In genomic region chr12:121590476-121591143, GRCh38 we compare ENCODE assay signal across 8 cellular contexts. TPM values are rescaled to one million over a fixed set of nuclear protein-coding genes. Genes with fewer than 3 reads are reported as not detected.
A peak's percentile ranks its signal among the peaks of the same experiment; 100 is the strongest.
DNase-seq lines count a peak whose midpoint lies in the region; ATAC-seq, FAIRE-seq and TF ChIP-seq lines count a peak whose summit lies in the region.

No MANE protein-coding gene starts in this region.

- H3K4me1 ChIP-seq in mucosa of descending colon (ENCODE audit: low read depth) (no peaks in the 10 kb centered on the region), subcutaneous abdominal adipose tissue (ENCODE audit: control insufficient read depth in 5 of 5, insufficient read depth in 5 of 5, low read length in 5 of 5) (peaks cover 3 to 13% (median 10%) of the 10 kb centered on the region in 5 donors), BE2C (peaks cover 4% of the 10 kb centered on the region; the same call in 1 of the 2 replicates)

- H3K9me3 Mint-ChIP-seq in activated B cell treated with CpG ODN at 0.5 μM for 24 hours, result no peaks in the 10 kb centered on the region
- no peaks in the 10 kb centered on the region for H3K9me3 Mint-ChIP-seq in central memory CD8-positive, alpha-beta T cell

- H3K27ac ChIP-seq in subcutaneous abdominal adipose tissue (ENCODE audit: low read depth, low read length), result peak overlapping the region; percentile 14

- H3K9ac ChIP-seq in subcutaneous abdominal adipose tissue (ENCODE audit: low read length in 5 of 5), result peak overlapping the region in 4 of 5 donors; percentile 53 to 79 (median 75)

- peaks cover 40% of the 10 kb centered on the region for H3K4me1 Mint-ChIP-seq in activated B cell treated with CpG ODN at 0.5 μM for 24 hours
- H3K4me1 Mint-ChIP-seq in central memory CD8-positive, alpha-beta T cell, result peaks cover 41% of the 10 kb centered on the region

- TF ChIP-seq POLR2A in GM12892 (IDR thresholded peaks at IDR 0.05; ENCODE audit: low read depth, low read length), result peak; percentile 56; the same call in 1 of the 2 replicates

- TF ChIP-seq CTCF in activated B cell treated with CpG ODN at 0.5 μM for 24 hours (IDR thresholded peaks at IDR 0.05), result no peak
- TF ChIP-seq CTCF in mucosa of descending colon (IDR thresholded peaks at IDR 0.05), result no peak
- no peak for TF ChIP-seq CTCF in BE2C (IDR thresholded peaks at IDR 0.05; ENCODE audit: low read depth, low read length)

- intact Hi-C loops in activated B cell treated with CpG ODN at 0.5 μM for 24 hours (cut with micrococcal nuclease) (loop anchor here (1.0 kb wide), 7 partner anchors 10 to 97 kb away; partner anchors contain the start of gene ORAI1), mucosa of descending colon (cut with DNase I, micrococcal nuclease) (no loop called here)

- CTCF ChIA-PET in activated B cell treated with CpG ODN at 0.5 μM for 24 hours (lab: Charles Lee), result interaction anchor here (0.9 to 4.2 kb wide), 4 partner anchors 11 to 38 kb away, joined by 3 to 18 read pairs (median 4); no protein-coding TSS in a partner anchor

- FAIRE-seq in GM12892 (lab: Jason Lieb, UNC), result peak; percentile 69

- H3K4me3 ChIP-seq in mucosa of descending colon (no peak overlapping the region), subcutaneous abdominal adipose tissue (ENCODE audit: low read depth in 1 of 5, low read length in 5 of 5) (peak overlapping the region; percentile 45 to 69 (median 55)), BE2C (ENCODE audit: low read depth, low read length) (no peak overlapping the region)

- DNase-seq in GM12892 (ENCODE audit: insufficient read length) (peak; percentile 58), activated B cell treated with CpG ODN at 0.5 μM for 24 hours (peak; percentile 33), mucosa of descending colon (no peak), cerebellum (ENCODE audit: low spot score) (no peak), BE2C (no peak)
- peak; percentile 58 to 70 for DNase-seq in central memory CD8-positive, alpha-beta T cell (ENCODE audit: low spot score in 2 of 2)

- H3K27ac Mint-ChIP-seq in activated B cell treated with CpG ODN at 0.5 μM for 24 hours, result peak overlapping the region; percentile 98
- peak overlapping the region; percentile 99 for H3K27ac Mint-ChIP-seq in central memory CD8-positive, alpha-beta T cell (ENCODE audit: low read depth)

- H3K36me3 ChIP-seq in mucosa of descending colon (ENCODE audit: low read depth) (no peaks in the 10 kb centered on the region), subcutaneous abdominal adipose tissue (ENCODE audit: control insufficient read depth in 5 of 5, insufficient read depth in 5 of 5, low read length in 5 of 5) (no peaks in the 10 kb centered on the region), BE2C (no peaks in the 10 kb centered on the region)

- H3K36me3 Mint-ChIP-seq in activated B cell treated with CpG ODN at 0.5 μM for 24 hours (ENCODE audit: low read depth), result no peaks in the 10 kb centered on the region
- H3K36me3 Mint-ChIP-seq in central memory CD8-positive, alpha-beta T cell (ENCODE audit: insufficient read depth), result peaks cover 20% of the 10 kb centered on the region

- H3K27me3 Mint-ChIP-seq in activated B cell treated with CpG ODN at 0.5 μM for 24 hours, result no peaks in the 10 kb centered on the region
- no peaks in the 10 kb centered on the region for H3K27me3 Mint-ChIP-seq in central memory CD8-positive, alpha-beta T cell

- no peaks in the 10 kb centered on the region for H3K9me3 ChIP-seq in mucosa of descending colon
- H3K9me3 ChIP-seq in subcutaneous abdominal adipose tissue (ENCODE audit: control insufficient read depth in 5 of 5, low read length in 5 of 5), result no peaks in the 10 kb centered on the region
- H3K9me3 ChIP-seq in BE2C, result no peaks in the 10 kb centered on the region

- ATAC-seq in HG03095 (IDR thresholded peaks at IDR 0.05; ENCODE audit: unreplicated experiment) (peak; percentile 54), activated B cell treated with CpG ODN at 0.5 μM for 24 hours (ENCODE audit: low read depth) (peak; percentile 65), mucosa of descending colon (peak; percentile 66)
- peak; percentile 76 for ATAC-seq in central memory CD8-positive, alpha-beta T cell (replicated peaks; ENCODE audit: extremely low read depth, poor library complexity, severe bottlenecking)

- H3K27me3 ChIP-seq in subcutaneous abdominal adipose tissue (ENCODE audit: control insufficient read depth in 5 of 5, insufficient read depth in 4 of 5, low read length in 5 of 5), result no peaks in the 10 kb centered on the region
- H3K27me3 ChIP-seq in BE2C, result no peaks in the 10 kb centered on the region

- POLR2A ChIA-PET in activated B cell treated with CpG ODN at 0.5 μM for 24 hours (lab: Charles Lee), result interaction anchor here (0.6 to 4.0 kb wide), 28 partner anchors 9 to 199 kb away, joined by 3 to 56 read pairs (median 7); partner anchors contain the start of genes KDM2B and ORAI1

- H3K4me3 Mint-ChIP-seq in activated B cell treated with CpG ODN at 0.5 μM for 24 hours, result peak overlapping the region; percentile 81
- H3K4me3 Mint-ChIP-seq in central memory CD8-positive, alpha-beta T cell, result peak overlapping the region; percentile 75

RNA-seq across cellular contexts. Expression of gene KDM2B, which starts 9.8 kb away (rescaled TPM):
- 76.6 TPM for polyA plus RNA-seq in GM12892 (2012; ENCODE audit: missing spikeins)
- total RNA-seq in activated B cell treated with CpG ODN at 0.5 μM for 24 hours, result 197 and 236 TPM in 2 replicates
- total RNA-seq in mucosa of descending colon, result 10 to 100 TPM; 17.9 to 24.5 (median 18.3) TPM
- total RNA-seq in cerebellum, result 48.4 TPM
- polyA plus RNA-seq in BE2C (2012; ENCODE audit: insufficient read depth, insufficient read length, low read depth), result 53.2 TPM

RNA-seq across cellular contexts. Expression of gene ORAI1, which starts 35.7 kb away (rescaled TPM):
- 9.5 TPM for polyA plus RNA-seq in GM12892 (2012; ENCODE audit: missing spikeins)
- total RNA-seq in activated B cell treated with CpG ODN at 0.5 μM for 24 hours (85.8 and 86.3 TPM in 2 replicates), mucosa of descending colon (10 to 100 TPM in 2 of 3 donors, 1 to 10 TPM in 1; 8.2 to 17.6 (median 13.6) TPM), cerebellum (4.0 TPM)
- 27.1 TPM for polyA plus RNA-seq in BE2C (2012; ENCODE audit: insufficient read depth, insufficient read length, low read depth)

Comparison
In these comparisons a context has a peak if more than half of its experiments do, and no peak if none do; other contexts are left out.
1. DNase-seq: peak in GM12892 (single experiment), activated B cell treated with CpG ODN at 0.5 μM for 24 hours (single experiment) and central memory CD8-positive, alpha-beta T cell (2 of 2); none in mucosa of descending colon (0 of 3), cerebellum (single experiment) and BE2C (single experiment).
2. H3K4me3 ChIP-seq: peak in subcutaneous abdominal adipose tissue (5 of 5); none in mucosa of descending colon (single experiment) and BE2C (single experiment).
3. Peak in every context shown above with its lines, with median percentiles within 50 percentile points of each other: ATAC-seq.